Comparison of ENCODE assay signal across 17 cellular contexts in genomic region chr17:29089601-29090044, GRCh38. TPM values are rescaled to one million over a fixed set of nuclear protein-coding genes. Genes with fewer than 3 reads are reported as not detected.
A peak's percentile ranks its signal among the peaks of the same experiment; 100 is the strongest.
DNase-seq lines count a peak whose midpoint lies in the region; ATAC-seq and TF ChIP-seq lines count a peak whose summit lies in the region.
"Had no signal": no experiment of that assay in that cellular context is flagged by ENCODE, and none has a peak within 500 bp of the region (broad histone marks: within the 10 kb centered on the region; RNA-seq: fewer than 3 reads in every experiment).

No MANE protein-coding gene starts in this region.

- intact Hi-C loops in dendritic cell treated with granulocyte-macrophage colony-stimulating factor and Interleukin-4, amounts not matched to agents 40 ng/mL and 50 ng/mL, for 4 days (cut with micrococcal nuclease): no loop called here

- H3K27me3 Mint-ChIP-seq in dendritic cell treated with granulocyte-macrophage colony-stimulating factor and Interleukin-4, amounts not matched to agents 40 ng/mL and 50 ng/mL, for 4 days: no peaks in the 10 kb centered on the region
- H3K27me3 Mint-ChIP-seq in neural crest cell (ENCODE audit: low read depth): no peaks in the 10 kb centered on the region
- H3K27me3 Mint-ChIP-seq in natural killer cell treated with Interleukin-12 subunit alpha and Interleukin-12 subunit beta and Interleukin-15 and Interleukin-18, amount 100 ng/mL, for 72 hours: no peaks in the 10 kb centered on the region

- H3K9me3 Mint-ChIP-seq in dendritic cell treated with granulocyte-macrophage colony-stimulating factor and Interleukin-4, amounts not matched to agents 40 ng/mL and 50 ng/mL, for 4 days: no peaks in the 10 kb centered on the region
- H3K9me3 Mint-ChIP-seq in neural crest cell: no peaks in the 10 kb centered on the region
- H3K9me3 Mint-ChIP-seq in natural killer cell treated with Interleukin-12 subunit alpha and Interleukin-12 subunit beta and Interleukin-15 and Interleukin-18, amount 100 ng/mL, for 72 hours: no peaks in the 10 kb centered on the region

- H3K4me3 Mint-ChIP-seq in dendritic cell treated with granulocyte-macrophage colony-stimulating factor and Interleukin-4, amounts not matched to agents 40 ng/mL and 50 ng/mL, for 4 days: no peak overlapping the region
- H3K4me3 Mint-ChIP-seq in neural crest cell: no peak overlapping the region
- no peak overlapping the region for H3K4me3 Mint-ChIP-seq in natural killer cell treated with Interleukin-12 subunit alpha and Interleukin-12 subunit beta and Interleukin-15 and Interleukin-18, amount 100 ng/mL, for 72 hours

- peaks cover 100% of the 10 kb centered on the region for H3K36me3 Mint-ChIP-seq in dendritic cell treated with granulocyte-macrophage colony-stimulating factor and Interleukin-4, amounts not matched to agents 40 ng/mL and 50 ng/mL, for 4 days (ENCODE audit: low read depth)
- peaks cover 2% of the 10 kb centered on the region for H3K36me3 Mint-ChIP-seq in neural crest cell (ENCODE audit: low read depth)
- H3K36me3 Mint-ChIP-seq in natural killer cell treated with Interleukin-12 subunit alpha and Interleukin-12 subunit beta and Interleukin-15 and Interleukin-18, amount 100 ng/mL, for 72 hours: no peaks in the 10 kb centered on the region

- no peak for ATAC-seq in natural killer cell treated with Interleukin-12 subunit alpha and Interleukin-12 subunit beta and Interleukin-15 and Interleukin-18, amount 100 ng/mL, for 72 hours
- ATAC-seq in GM21447 (IDR thresholded peaks at IDR 0.05; ENCODE audit: unreplicated experiment) (no peak), GM19397 (IDR thresholded peaks at IDR 0.05; ENCODE audit: unreplicated experiment) (no peak), GM18907 (IDR thresholded peaks at IDR 0.05; ENCODE audit: unreplicated experiment) (no peak)
- ATAC-seq: HCT116 had no signal

- no peaks in the 10 kb centered on the region for H3K4me1 Mint-ChIP-seq in dendritic cell treated with granulocyte-macrophage colony-stimulating factor and Interleukin-4, amounts not matched to agents 40 ng/mL and 50 ng/mL, for 4 days (ENCODE audit: low read depth)
- peaks cover 8% of the 10 kb centered on the region for H3K4me1 Mint-ChIP-seq in neural crest cell
- H3K4me1 Mint-ChIP-seq in natural killer cell treated with Interleukin-12 subunit alpha and Interleukin-12 subunit beta and Interleukin-15 and Interleukin-18, amount 100 ng/mL, for 72 hours (ENCODE audit: low read depth in 2 of 2): no peaks in the 10 kb centered on the region

- no peak for TF ChIP-seq CTCF in neural crest cell (conservative IDR thresholded peaks at IDR 0.05)

- peak overlapping the region; percentile 6 for H3K27ac Mint-ChIP-seq in dendritic cell treated with granulocyte-macrophage colony-stimulating factor and Interleukin-4, amounts not matched to agents 40 ng/mL and 50 ng/mL, for 4 days
- H3K27ac Mint-ChIP-seq in neural crest cell (ENCODE audit: unreplicated experiment): peak overlapping the region; percentile 57
- H3K27ac Mint-ChIP-seq in natural killer cell treated with Interleukin-12 subunit alpha and Interleukin-12 subunit beta and Interleukin-15 and Interleukin-18, amount 100 ng/mL, for 72 hours: no peak overlapping the region

- DNase-seq in C1 segment of cervical spinal cord (lab: John Stamatoyannopoulos, UW): peak in 13 of 14 donors; percentile 12 to 95 (median 59)
- DNase-seq in NCI-H2196 treated with DMSO at 0.1 percent for 48 hours (lab: John Stamatoyannopoulos, UW; ENCODE audit: unreplicated experiment): peak; percentile 29
- no peak for DNase-seq in neural crest cell (ENCODE audit: low read depth, low spot score)
- no peak for DNase-seq in natural killer cell treated with Interleukin-12 subunit alpha and Interleukin-12 subunit beta and Interleukin-15 and Interleukin-18, amount 100 ng/mL, for 72 hours (ENCODE audit: low spot score)
- DNase-seq: activated CD4-positive, CD25-positive, alpha-beta regulatory T cell treated with anti-CD3 and anti-CD28 coated beads, Interleukin-2, amount 50 U/mL, for 72 hours; activated T-cell treated with anti-CD3 and anti-CD28 coated beads for 4 hours; adrenal gland; BE2C; NCI-H226; OCI-M1; stimulated activated CD4-positive, alpha-beta T cell treated with anti-CD3 and anti-CD28 coated beads, Interleukin-4, amount 100 ng/mL, for 1 hour; stimulated activated naive CD4-positive, alpha-beta T cell had no signal

RNA-seq across cellular contexts. Expression of gene PIPOX, which starts 46.7 kb away (rescaled TPM):
- 3.3 and 4.1 TPM in 2 replicates for total RNA-seq in neural crest cell
- total RNA-seq in natural killer cell treated with Interleukin-12 subunit alpha and Interleukin-12 subunit beta and Interleukin-15 and Interleukin-18, amount 100 ng/mL, for 72 hours: 1 to 10 TPM; 3.2 to 5.0 TPM

Comparison
In these comparisons a context has a peak if more than half of its experiments do, and no peak if none do; other contexts are left out.
1. DNase-seq: peak in C1 segment of cervical spinal cord (13 of 14) and NCI-H2196 treated with DMSO at 0.1 percent for 48 hours (single experiment); none in neural crest cell (single experiment) and natural killer cell treated with Interleukin-12 subunit alpha and Interleukin-12 subunit beta and Interleukin-15 and Interleukin-18, amount 100 ng/mL, for 72 hours (single experiment).
2. H3K27ac Mint-ChIP-seq: peak in dendritic cell treated with granulocyte-macrophage colony-stimulating factor and Interleukin-4, amounts not matched to agents 40 ng/mL and 50 ng/mL, for 4 days (single experiment) and neural crest cell (single experiment); none in natural killer cell treated with Interleukin-12 subunit alpha and Interleukin-12 subunit beta and Interleukin-15 and Interleukin-18, amount 100 ng/mL, for 72 hours (0 of 2).